33 cellular contexts compared by ENCODE assay signal in genomic region chr10:19158870-19159269, GRCh38.
"Had no signal": no experiment of that assay in that cellular context is flagged by ENCODE, and none has a peak within 500 bp of the region (broad histone marks: within the 10 kb centered on the region; RNA-seq: fewer than 3 reads in every experiment).

No MANE protein-coding gene starts in this region.

- H3K4me1 ChIP-seq: adrenal gland, ascending aorta, body of pancreas, breast epithelium had no signal

- H3K27me3 ChIP-seq: ascending aorta, body of pancreas, brain microvascular endothelial cell, breast epithelium, cardiac muscle cell had no signal

- DNase-seq: activated effector memory CD4-positive, alpha-beta T cell treated with anti-CD3 and anti-CD28 coated beads, Interleukin-2, amount 50 U/mL, for 16 hours; activated effector memory CD4-positive, alpha-beta T cell treated with Interleukin-2 at 50 U/mL for 16 hours; activated gamma-delta T cell; activated gamma-delta T cell treated with Interleukin-2 at 50 U/mL for 16 hours; activated naive CD4-positive, alpha-beta T cell; activated naive CD4-positive, alpha-beta T cell treated with anti-CD3 and anti-CD28 coated beads for 36 hours; activated naive CD4-positive, alpha-beta T cell treated with anti-CD3 and anti-CD28 coated beads, Interleukin-2, amount 10 ng/mL, durations not matched to agents 7 days and 5 days; activated naive CD4-positive, alpha-beta T cell treated with anti-CD3 and anti-CD28 coated beads, Interleukin-2, amount 50 U/mL, for 16 hours; activated naive CD4-positive, alpha-beta T cell treated with Interleukin-2 at 50 U/mL for 16 hours; activated naive CD8-positive, alpha-beta T cell treated with anti-CD3 and anti-CD28 coated beads for 36 hours; activated naive CD8-positive, alpha-beta T cell treated with anti-CD3 and anti-CD28 coated beads, Interleukin-2, amount 10 ng/mL, durations not matched to agents 7 days and 5 days; activated naive CD8-positive, alpha-beta T cell treated with anti-CD3 and anti-CD28 coated beads, Interleukin-2, amount 50 U/mL, for 24 hours; activated T-cell treated with anti-CD3 and anti-CD28 coated beads, Interleukin-2, amount 50 U/mL, for 24 hours; activated T-cell treated with anti-CD3 and anti-CD28 coated beads, Interleukin-2, amount 50 U/mL, for 4 hours; activated T-cell treated with anti-CD3 and anti-CD28 coated beads, Interleukin-2, amount 50 U/mL, for 48 hours; activated T-cell treated with anti-CD3 and anti-CD28 coated beads, Interleukin-2, amount 50 U/mL, for 72 hours; adrenal gland; amniotic stem cell; amygdala; anterior cingulate cortex; aorta; body of pancreas; brain microvascular endothelial cell; caudate nucleus; central memory CD4-positive, alpha-beta T cell; cerebellar nuclear complex had no signal

- H3K9me3 ChIP-seq: adrenal gland, ascending aorta, body of pancreas, breast epithelium had no signal

- ATAC-seq: activated naive CD4-positive, alpha-beta T cell treated with anti-CD3 and anti-CD28 coated beads, Interleukin-2, amount 50 U/mL, for 72 hours; activated naive CD8-positive, alpha-beta T cell treated with anti-CD3 and anti-CD28 coated beads, Interleukin-2, amount 50 U/mL, for 24 hours; activated T-cell treated with anti-CD3 and anti-CD28 coated beads, Interleukin-2, amount 50 U/mL, for 4 hours; activated T-cell treated with anti-CD3 and anti-CD28 coated beads, Interleukin-2, amount 50 U/mL, for 72 hours; activated T-helper 17 cell treated with anti-CD3 and anti-CD28 coated beads, Interleukin-2, amount 50 U/mL, for 72 hours; body of pancreas had no signal

- H3K27ac ChIP-seq: adrenal gland, ascending aorta, body of pancreas, brain microvascular endothelial cell, breast epithelium, cardiac muscle cell had no signal

- H3K4me3 ChIP-seq: adrenal gland, ascending aorta, body of pancreas, breast epithelium, cardiac muscle cell had no signal

- FAIRE-seq: astrocyte, bronchial epithelial cell had no signal

- H3K36me3 ChIP-seq: adrenal gland, ascending aorta, brain microvascular endothelial cell, breast epithelium, cardiac muscle cell had no signal
